Comparison of ENCODE assay signal across 27 cellular contexts in genomic region chr6:5433324-5433723, GRCh38.
DNase-seq lines count a peak whose midpoint lies in the region; ATAC-seq, FAIRE-seq and TF ChIP-seq lines count a peak whose summit lies in the region.
"Had no signal": no experiment of that assay in that cellular context is flagged by ENCODE, and none has a peak within 500 bp of the region (broad histone marks: within the 10 kb centered on the region; RNA-seq: fewer than 3 reads in every experiment).

No MANE protein-coding gene starts in this region.

- TF ChIP-seq POLR2A in HepG2 (IDR thresholded peaks at IDR 0.05; ENCODE audit: insufficient read depth in 1 of 2, low read depth in 2 of 2, low read length in 2 of 2) (no peak), right lobe of liver (IDR thresholded peaks at IDR 0.05) (no peak), IMR-90 (IDR thresholded peaks at IDR 0.05; ENCODE audit: low read depth, low read length) (no peak), K562 (conservative IDR thresholded peaks at IDR 0.05) (no peak)

- no peak overlapping the region for H4K5ac ChIP-seq in IMR-90 (ENCODE audit: low read depth, low read length)

- no peak overlapping the region for H2BK120ac ChIP-seq in IMR-90 (ENCODE audit: low read depth, low read length)

- in situ Hi-C loops in HepG2 (cut with HindIII; ENCODE audit: extremely low pct_ligation_motif_present, low pct_unique_long_range_greater_than_20kb) (no loop called here), IMR-90 (cut with MboI; ENCODE audit: low sequenced_read_pairs) (no loop called here), K562 (cut with MboI) (no loop called here)

- FAIRE-seq in HepG2 (lab: Jason Lieb, UNC) (no peak), K562 (lab: Jason Lieb, UNC) (no peak)
- FAIRE-seq: GM12878, GM12892, GM18507 had no signal

- no peak overlapping the region for H3K4ac ChIP-seq in IMR-90 (ENCODE audit: low read depth, low read length)

- no peaks in the 10 kb centered on the region for H3K79me2 ChIP-seq in HepG2 (ENCODE audit: insufficient read depth, low read length)
- H3K79me2 ChIP-seq in K562 (ENCODE audit: control insufficient read depth, insufficient read depth, low read length) = no peaks in the 10 kb centered on the region
- no peaks in the 10 kb centered on the region for H3K79me2 ChIP-seq in GM23338 (replicated peaks; ENCODE audit: insufficient read depth)

- TF ChIP-seq RAD21 in HepG2 (CRISPR knock-in tag; IDR thresholded peaks at IDR 0.05) (no peak), IMR-90 (IDR thresholded peaks at IDR 0.05; ENCODE audit: low read length) (no peak), K562 (CRISPR knock-in tag; conservative IDR thresholded peaks at IDR 0.05 in 1 of 2, IDR thresholded peaks at IDR 0.05 in 1 of 2) (no peak)

- H3K9me3 ChIP-seq in HepG2 (ENCODE audit: low read length) (no peaks in the 10 kb centered on the region), right lobe of liver (no peaks in the 10 kb centered on the region), IMR-90 (ENCODE audit: control insufficient read depth, insufficient read depth, low read length) (no peaks in the 10 kb centered on the region), K562 (replicated peaks; ENCODE audit: control insufficient read depth, insufficient read depth, low read depth, low read length) (no peaks in the 10 kb centered on the region)
- H3K9me3 ChIP-seq: BE2C, BLaER1 had no signal

- TF ChIP-seq CTCF in HepG2 (CRISPR knock-in tag; IDR thresholded peaks at IDR 0.05) = no peak
- no peak for TF ChIP-seq CTCF in right lobe of liver (IDR thresholded peaks at IDR 0.05)
- no peak for TF ChIP-seq CTCF in IMR-90 (conservative IDR thresholded peaks at IDR 0.05; ENCODE audit: low read depth, low read length)
- no peak for TF ChIP-seq CTCF in K562 (IDR thresholded peaks at IDR 0.05 in 2 of 3, conservative IDR thresholded peaks at IDR 0.05 in 1 of 3; ENCODE audit: insufficient read depth in 2 of 3, low read depth in 1 of 3, low read length in 3 of 3)
- TF ChIP-seq CTCF in GM23338 (conservative IDR thresholded peaks at IDR 0.05; ENCODE audit: low read depth in 2 of 2) = no peak

- no peak for TF ChIP-seq EP300 in HepG2 (IDR thresholded peaks at IDR 0.05; ENCODE audit: low read depth in 2 of 2, low read length in 2 of 2)
- TF ChIP-seq EP300 in HepG2 (CRISPR knock-in tag; IDR thresholded peaks at IDR 0.05; ENCODE audit: borderline replicate concordance) = no peak
- TF ChIP-seq EP300 in K562 (IDR thresholded peaks at IDR 0.05; ENCODE audit: low read length) = no peak

- no peak overlapping the region for H4K91ac ChIP-seq in IMR-90 (ENCODE audit: insufficient read depth, low read depth, low read length)

- no peak overlapping the region for H2BK15ac ChIP-seq in IMR-90 (ENCODE audit: low read depth, low read length)

- peaks cover 25% of the 10 kb centered on the region for H3K4me1 Mint-ChIP-seq in GM23338
- H3K4me1 Mint-ChIP-seq: CD14-positive monocyte; CD8-positive, alpha-beta memory T cell had no signal

- H4K8ac ChIP-seq in IMR-90 (ENCODE audit: low read depth in 2 of 2, low read length in 2 of 2) = no peak overlapping the region

- no peak overlapping the region for H2BK5ac ChIP-seq in IMR-90 (ENCODE audit: low read depth, low read length, poor library complexity, severe bottlenecking)

- H2AK9ac ChIP-seq in IMR-90 (replicated peaks; ENCODE audit: low read depth, low read length, poor library complexity) = no peak overlapping the region

- no peaks in the 10 kb centered on the region for H3K9me3 Mint-ChIP-seq in GM23338

- CTCF ChIA-PET in HepG2 (lab: Yijun Ruan, JAX; ENCODE audit: low intra/inter-chr PET ratio, low total read pairs) = no interaction called here
- CTCF ChIA-PET in IMR-90 (lab: Yijun Ruan, JAX) = no interaction called here
- CTCF ChIA-PET in K562 (lab: Yijun Ruan, JAX; ENCODE audit: low intra/inter-chr PET ratio) = no interaction called here

- POLR2A ChIA-PET in HepG2 (lab: Yijun Ruan, JAX) (no interaction called here), IMR-90 (lab: Charles Lee; ENCODE audit: unreplicated experiment) (no interaction called here), K562 (lab: Yijun Ruan, JAX) (interaction anchor here (0.9 to 1.6 kb wide), 2 partner anchors 13 to 202 kb away, joined by 3 to 4 read pairs; no protein-coding TSS in a partner anchor)

- H3K4me1 ChIP-seq in HepG2 (ENCODE audit: insufficient read depth, low read length) = no peaks in the 10 kb centered on the region
- no peaks in the 10 kb centered on the region for H3K4me1 ChIP-seq in right lobe of liver
- no peaks in the 10 kb centered on the region for H3K4me1 ChIP-seq in IMR-90 (ENCODE audit: control insufficient read depth, insufficient read depth, low read length)
- H3K4me1 ChIP-seq in K562 (replicated peaks in 1 of 2; ENCODE audit: control insufficient read depth in 2 of 2, insufficient read depth in 2 of 2, low read length in 2 of 2) = no peaks in the 10 kb centered on the region
- peaks cover 14% of the 10 kb centered on the region for H3K4me1 ChIP-seq in GM23338 (ENCODE audit: insufficient read depth)
- H3K4me1 ChIP-seq: BE2C, BLaER1 had no signal

- no peak for ATAC-seq in HepG2
- no peak for ATAC-seq in right lobe of liver
- no peak for ATAC-seq in IMR-90 (ENCODE audit: low read depth)
- ATAC-seq in K562 = no peak
- no peak for ATAC-seq in GM19463 (IDR thresholded peaks at IDR 0.05; ENCODE audit: unreplicated experiment)
- no peak for ATAC-seq in GM23338
- ATAC-seq: GM12878 had no signal

- no peaks in the 10 kb centered on the region for H3K9me2 ChIP-seq in GM23338 (ENCODE audit: insufficient read depth)

- no peak overlapping the region for H3K14ac ChIP-seq in IMR-90 (replicated peaks; ENCODE audit: low read depth, low read length)

- H3K27me3 Mint-ChIP-seq in GM23338 (ENCODE audit: insufficient read depth, low read depth, poor library complexity) = peaks cover 2% of the 10 kb centered on the region
- H3K27me3 Mint-ChIP-seq: CD4-positive, alpha-beta memory T cell; CD4-positive, CD25-positive, alpha-beta regulatory T cell; CD8-positive, alpha-beta memory T cell had no signal

- H3K9ac ChIP-seq in HepG2 (ENCODE audit: insufficient read depth, low read depth, low read length) (no peak overlapping the region), IMR-90 (ENCODE audit: low read depth, low read length) (no peak overlapping the region), K562 (ENCODE audit: insufficient read depth in 1 of 2, low read depth in 2 of 2, low read length in 2 of 2) (no peak overlapping the region)
- H3K9ac ChIP-seq: BLaER1 had no signal

- H3K36me3 ChIP-seq in HepG2 (replicated peaks in 1 of 2; ENCODE audit: control insufficient read depth in 1 of 2, insufficient read depth in 2 of 2, low read length in 2 of 2) (peaks cover 0 to 3% of the 10 kb centered on the region in 2 experiments; a peak in 2 of 5 replicates), right lobe of liver (no peaks in the 10 kb centered on the region), IMR-90 (ENCODE audit: control insufficient read depth, insufficient read depth, low read length) (0 out of 2 replicates have a peak, but pooled peaks cover 2% of the 10 kb centered on the region), K562 (ENCODE audit: control insufficient read depth, insufficient read depth, low read length) (no peaks in the 10 kb centered on the region), GM23338 (ENCODE audit: insufficient read depth) (no peaks in the 10 kb centered on the region)
- H3K36me3 ChIP-seq: BE2C had no signal

- no TSS peak for BruUV-seq in HepG2 (replicated peaks; lab: Mats Ljungman, UMichigan)
- BruUV-seq in IMR-90 (replicated peaks; lab: Mats Ljungman, UMichigan) = no TSS peak
- BruUV-seq in K562 (replicated peaks; lab: Mats Ljungman, UMichigan) = no TSS peak

- no peak overlapping the region for H2AFZ ChIP-seq in HepG2 (ENCODE audit: low read length)
- no peak overlapping the region for H2AFZ ChIP-seq in IMR-90 (replicated peaks; ENCODE audit: low read length, poor library complexity)
- no peak overlapping the region for H2AFZ ChIP-seq in K562 (ENCODE audit: low read depth, low read length)
- H2AFZ ChIP-seq in GM23338 = no peak overlapping the region

- H3K18ac ChIP-seq in IMR-90 (ENCODE audit: low read depth, low read length) = no peak overlapping the region

- H3K36me3 Mint-ChIP-seq in GM23338 (ENCODE audit: low read depth) = no peaks in the 10 kb centered on the region

- dilution Hi-C loops in IMR-90 (cut with HindIII; ENCODE audit: low sequenced_read_pairs, unreplicated experiment) = no loop called here

- H2AK5ac ChIP-seq in IMR-90 (ENCODE audit: low read depth, low read length) = no peak overlapping the region

- no peaks in the 10 kb centered on the region; a peak in 1 of 4 replicates for H3K79me1 ChIP-seq in IMR-90 (ENCODE audit: low read depth in 1 of 2, low read length in 2 of 2)

- H4K20me1 ChIP-seq in HepG2 (ENCODE audit: insufficient read depth, low read length) (no peaks in the 10 kb centered on the region), IMR-90 (ENCODE audit: insufficient read depth, low read length) (no peaks in the 10 kb centered on the region), K562 (replicated peaks; ENCODE audit: control insufficient read depth, insufficient read depth, low read length) (no peaks in the 10 kb centered on the region), GM23338 (replicated peaks; ENCODE audit: insufficient read depth) (no peaks in the 10 kb centered on the region)
- H4K20me1 ChIP-seq: BLaER1 had no signal

- H3K27ac Mint-ChIP-seq in GM23338 = no peak overlapping the region
- H3K27ac Mint-ChIP-seq: CD4-positive, CD25-positive, alpha-beta regulatory T cell had no signal

- WGBS in HepG2 (ENCODE audit: low lambda C conversion rate) = 94% methylated on average over 1 of the region's 1 CpG
- 83% methylated on average over 1 of the region's 1 CpG for WGBS in right lobe of liver (ENCODE audit: insufficient coverage, low coverage, low lambda C conversion rate, missing lambda C conversion rate)
- no CpG with 5 or more reads among the region's 1 CpG for WGBS in IMR-90 (ENCODE audit: extremely low coverage in 2 of 2, insufficient read length in 1 of 2), 2 experiments
- WGBS in K562 (ENCODE audit: insufficient coverage, low coverage, missing lambda C conversion rate) = 40% methylated on average over 1 of the region's 1 CpG

- DNase-seq in HepG2 (ENCODE audit: low spot score) = no peak
- no peak for DNase-seq in right lobe of liver
- no peak for DNase-seq in IMR-90
- DNase-seq in K562 (ENCODE audit: extremely low read depth in 1 of 4, low spot score in 3 of 4) = no peak
- DNase-seq in SKM-1 treated with dmso at 0.1 percent for 144 hours (lab: John Stamatoyannopoulos, UW; ENCODE audit: unreplicated experiment) = no peak
- DNase-seq in GM23338 (ENCODE audit: low spot score) = no peak
- DNase-seq: ACHN; BE2C; C1 segment of cervical spinal cord; CD4-positive, alpha-beta memory T cell; CD4-positive, CD25-positive, alpha-beta regulatory T cell; CD8-positive, alpha-beta memory T cell; COR-L47; DMS 273 treated with DMSO at 0.1 percent for 48 hours; DMS153; DMS53; DMS79; DND-41; EL; GDM1 had no signal

- H3K4me2 ChIP-seq in HepG2 (ENCODE audit: low read depth, low read length) (no peak overlapping the region), IMR-90 (ENCODE audit: low read depth, low read length) (no peak overlapping the region), K562 (ENCODE audit: insufficient read depth, low read length) (no peak overlapping the region), GM23338 (no peak overlapping the region)
- H3K4me2 ChIP-seq: BLaER1 had no signal

- H2BK20ac ChIP-seq in IMR-90 (ENCODE audit: low read depth, low read length) = no peak overlapping the region

- H3K56ac ChIP-seq in IMR-90 (ENCODE audit: extremely low read depth, insufficient read depth, low read length) = no peak overlapping the region

- no peak overlapping the region for H3K23ac ChIP-seq in IMR-90 (ENCODE audit: low read depth, low read length)

- H3K27me3 ChIP-seq in HepG2 (ENCODE audit: control insufficient read depth in 1 of 2, insufficient read depth in 2 of 2, low read length in 2 of 2) (no peaks in the 10 kb centered on the region), right lobe of liver (no peaks in the 10 kb centered on the region), IMR-90 (ENCODE audit: control insufficient read depth, insufficient read depth, low read length) (no peaks in the 10 kb centered on the region), K562 (ENCODE audit: control insufficient read depth in 2 of 2, insufficient read depth in 2 of 2, low read length in 2 of 2) (no peaks in the 10 kb centered on the region), GM23338 (ENCODE audit: insufficient read depth) (no peaks in the 10 kb centered on the region)
- H3K27me3 ChIP-seq: BE2C, BLaER1 had no signal

- H3K4me3 ChIP-seq in HepG2 (replicated peaks in 1 of 3; ENCODE audit: insufficient read depth in 1 of 3, low read depth in 2 of 3, low read length in 3 of 3) = no peak overlapping the region
- no peak overlapping the region for H3K4me3 ChIP-seq in right lobe of liver
- no peak overlapping the region for H3K4me3 ChIP-seq in IMR-90 (ENCODE audit: insufficient read depth, low read depth, low read length)
- no peak overlapping the region for H3K4me3 ChIP-seq in K562
- no peak overlapping the region for H3K4me3 ChIP-seq in GM23338
- H3K4me3 ChIP-seq: BLaER1, GM12878 had no signal

- intact Hi-C loops in HepG2 (cut with micrococcal nuclease; ENCODE audit: unreplicated experiment) (no loop called here), right lobe of liver (cut with DNase I) (no loop called here), IMR-90 (cut with micrococcal nuclease) (no loop called here), K562 (cut with micrococcal nuclease) (no loop called here)

- H3K9me1 ChIP-seq in IMR-90 (ENCODE audit: insufficient read depth, low read length) = no peaks in the 10 kb centered on the region
- H3K9me1 ChIP-seq in K562 (ENCODE audit: control insufficient read depth, insufficient read depth, low read length) = no peaks in the 10 kb centered on the region

- no peak overlapping the region for H3K4me3 Mint-ChIP-seq in GM23338
- H3K4me3 Mint-ChIP-seq: CD14-positive monocyte; CD4-positive, alpha-beta memory T cell; CD4-positive, CD25-positive, alpha-beta regulatory T cell; CD8-positive, alpha-beta memory T cell had no signal

- H3K27ac ChIP-seq in HepG2 (ENCODE audit: extremely low read length, insufficient read depth, low read length) (no peak overlapping the region), right lobe of liver (no peak overlapping the region), IMR-90 (ENCODE audit: insufficient read depth, low read length) (no peak overlapping the region), K562 (ENCODE audit: extremely low read depth, low read depth, low read length) (no peak overlapping the region), GM23338 (ENCODE audit: low read depth) (no peak overlapping the region)
- H3K27ac ChIP-seq: 22Rv1, BLaER1 had no signal

- H3F3A ChIP-seq in GM23338 (replicated peaks; ENCODE audit: low read depth) = no peaks in the 10 kb centered on the region

Comparison
In these comparisons a context has a peak if more than half of its experiments do, and no peak if none do; other contexts are left out.
1. Of the 241 proteins assayed by ChIP-seq in both HepG2 and K562: peak only in HepG2: none; only in K562: MAFG; in both: MAFF and MAFK; in neither: 238.